In genomic region chr5:171450423-171451246, GRCh38 we compare ENCODE assay signal across 8 cellular contexts. TPM values are rescaled to one million over a fixed set of nuclear protein-coding genes. Genes with fewer than 3 reads are reported as not detected.
DNase-seq lines count a peak whose midpoint lies in the region; ATAC-seq, FAIRE-seq and TF ChIP-seq lines count a peak whose summit lies in the region.

No MANE protein-coding gene starts in this region.

- TF ChIP-seq RAD21 in Ishikawa (IDR thresholded peaks at IDR 0.05; ENCODE audit: low read depth) = no peak
- no peak for TF ChIP-seq RAD21 in K562 (CRISPR knock-in tag; conservative IDR thresholded peaks at IDR 0.05 in 1 of 2, IDR thresholded peaks at IDR 0.05 in 1 of 2)

- H3K9me1 ChIP-seq in K562 (ENCODE audit: control insufficient read depth, insufficient read depth, low read length) (no peaks in the 10 kb centered on the region), keratinocyte (ENCODE audit: control insufficient read depth, extremely low read depth, insufficient read depth, low read length) (no peaks in the 10 kb centered on the region)

- H3K27ac ChIP-seq in ACC112 (ENCODE audit: low read depth, low read length) (peak overlapping the region; percentile 74), K562 (ENCODE audit: extremely low read depth, low read depth, low read length) (no peak overlapping the region), keratinocyte (ENCODE audit: control insufficient read depth, insufficient read depth, low read length) (no peak overlapping the region)

- H3K36me3 ChIP-seq in ACC112 (ENCODE audit: insufficient read depth, low read length) (no peaks in the 10 kb centered on the region), K562 (ENCODE audit: control insufficient read depth, insufficient read depth, low read length) (no peaks in the 10 kb centered on the region), keratinocyte (ENCODE audit: control insufficient read depth in 2 of 2, extremely low read depth in 1 of 2, insufficient read depth in 2 of 2, low read length in 2 of 2) (no peaks in the 10 kb centered on the region)

- H3K79me2 ChIP-seq in ACC112 (ENCODE audit: control insufficient read depth, insufficient read depth, low read length, unreplicated experiment) (no peaks in the 10 kb centered on the region), K562 (ENCODE audit: control insufficient read depth, insufficient read depth, low read length) (no peaks in the 10 kb centered on the region), keratinocyte (ENCODE audit: control insufficient read depth, insufficient read depth, low read length) (no peaks in the 10 kb centered on the region)

- TF ChIP-seq CTCF in K562 (IDR thresholded peaks at IDR 0.05 in 2 of 3, conservative IDR thresholded peaks at IDR 0.05 in 1 of 3; ENCODE audit: insufficient read depth in 2 of 3, low read depth in 1 of 3, low read length in 3 of 3) (no peak), keratinocyte (optimal IDR thresholded peaks at IDR 0.05 in 1 of 3, IDR thresholded peaks at IDR 0.05 in 1 of 3, conservative IDR thresholded peaks at IDR 0.05 in 1 of 3; ENCODE audit: extremely low read depth in 1 of 3, insufficient read depth in 2 of 3, low read length in 3 of 3) (no peak)

- H3K27me3 ChIP-seq in ACC112 (ENCODE audit: insufficient read depth, low read length) (no peaks in the 10 kb centered on the region), K562 (ENCODE audit: control insufficient read depth in 2 of 2, insufficient read depth in 2 of 2, low read length in 2 of 2) (peaks cover 18 to 83% of the 10 kb centered on the region in 2 experiments), keratinocyte (ENCODE audit: control insufficient read depth, extremely low read depth, insufficient read depth, low read length) (peaks cover 4% of the 10 kb centered on the region)

- intact Hi-C loops in K562 (cut with micrococcal nuclease) = no loop called here

- H3K9me3 ChIP-seq in K562 (replicated peaks; ENCODE audit: control insufficient read depth, insufficient read depth, low read depth, low read length) (no peaks in the 10 kb centered on the region), keratinocyte (ENCODE audit: control insufficient read depth, low read depth, low read length) (no peaks in the 10 kb centered on the region)

- BruUV-seq in K562 (replicated peaks; lab: Mats Ljungman, UMichigan) = no TSS peak

- H2AFZ ChIP-seq in ACC112 (ENCODE audit: low read length, unreplicated experiment) = peak overlapping the region; percentile 75
- no peak overlapping the region for H2AFZ ChIP-seq in K562 (ENCODE audit: low read depth, low read length)
- peak overlapping the region; percentile 62 for H2AFZ ChIP-seq in keratinocyte (ENCODE audit: control insufficient read depth, low read length)

- H3K4me2 ChIP-seq in K562 (ENCODE audit: insufficient read depth, low read length) (no peak overlapping the region), keratinocyte (ENCODE audit: control insufficient read depth, extremely low read depth, insufficient read depth, low read depth, low read length) (peak overlapping the region; percentile 41)

- H3K9ac ChIP-seq in K562 (ENCODE audit: insufficient read depth in 1 of 2, low read depth in 2 of 2, low read length in 2 of 2) = peak overlapping the region in 1 of 2 experiments; percentile 52; a peak in 1 of 4 replicates
- H3K9ac ChIP-seq in keratinocyte (ENCODE audit: control insufficient read depth, extremely low read depth, insufficient read depth, low read length) = peak overlapping the region; percentile 62

- in situ Hi-C loops in K562 (cut with MboI) = no loop called here

- POLR2A ChIA-PET in K562 (lab: Yijun Ruan, JAX) = interaction anchor here (1.2 kb wide), 1 partner anchor 21 kb away, joined by 3 read pairs; no protein-coding TSS in a partner anchor

- H3K4me1 ChIP-seq in ACC112 (ENCODE audit: control insufficient read depth, insufficient read depth, low read length, unreplicated experiment) = peaks cover 18% of the 10 kb centered on the region
- peaks cover 0 to 7% of the 10 kb centered on the region in 2 experiments; a peak in 2 of 5 replicates for H3K4me1 ChIP-seq in K562 (replicated peaks in 1 of 2; ENCODE audit: control insufficient read depth in 2 of 2, insufficient read depth in 2 of 2, low read length in 2 of 2)
- no peaks in the 10 kb centered on the region for H3K4me1 ChIP-seq in keratinocyte (ENCODE audit: control insufficient read depth, extremely low read depth, insufficient read depth, low read length)

- ATAC-seq in K562 (peak; percentile 63), HG02852 (IDR thresholded peaks at IDR 0.05; ENCODE audit: unreplicated experiment) (no peak), GM19463 (IDR thresholded peaks at IDR 0.05; ENCODE audit: unreplicated experiment) (no peak)

- dilution Hi-C loops in keratinocyte (cut with MboI; ENCODE audit: extremely low pct_ligation_motif_present, low sequenced_read_pairs) = no loop called here

- H3K4me3 ChIP-seq in ACC112 (ENCODE audit: low read depth, low read length) (peak overlapping the region; percentile 72), K562 (no peak overlapping the region), keratinocyte (ENCODE audit: control insufficient read depth in 2 of 3, extremely low read depth in 1 of 3, insufficient read depth in 2 of 3, low read depth in 1 of 3, low read length in 3 of 3) (peak overlapping the region; percentile 20 to 54 (median 43))

- TF ChIP-seq EP300 in Ishikawa (IDR thresholded peaks at IDR 0.05; ENCODE audit: borderline replicate concordance) = no peak; the same call in none of the 2 replicates
- no peak for TF ChIP-seq EP300 in K562 (IDR thresholded peaks at IDR 0.05; ENCODE audit: low read length)

- peak; percentile 24 to 65 (median 53) for DNase-seq in K562 (ENCODE audit: extremely low read depth in 1 of 4, low spot score in 3 of 4)
- no peak for DNase-seq in keratinocyte (ENCODE audit: low read depth, low spot score)
- DNase-seq in stimulated activated CD4-positive, alpha-beta T cell treated with anti-CD3 and anti-CD28 coated beads, Interleukin-4, amount 100 ng/mL, for 24 hours = peak; percentile 22
- DNase-seq in NCI-H2081 (lab: John Stamatoyannopoulos, UW) = no peak

- CTCF ChIA-PET in K562 (lab: Yijun Ruan, JAX; ENCODE audit: low intra/inter-chr PET ratio) = no interaction called here

- H4K20me1 ChIP-seq in K562 (replicated peaks; ENCODE audit: control insufficient read depth, insufficient read depth, low read length) (peaks cover 6% of the 10 kb centered on the region; the same call in 1 of the 2 replicates), keratinocyte (ENCODE audit: control insufficient read depth, extremely low read depth, insufficient read depth, low read length) (no peaks in the 10 kb centered on the region)

- no peak for TF ChIP-seq POLR2A in K562 (conservative IDR thresholded peaks at IDR 0.05)

- WGBS in K562 (ENCODE audit: insufficient coverage, low coverage, missing lambda C conversion rate) = 66% methylated on average over 17 of the region's 82 CpGs

- FAIRE-seq in K562 (lab: Jason Lieb, UNC) (no peak), keratinocyte (lab: Jason Lieb, UNC) (no peak)

TF ChIP-seq in Ishikawa, 13 proteins besides CTCF, POLR2A, EP300 and RAD21 (continues in another document):
- TF ChIP-seq CEBPB (IDR thresholded peaks at IDR 0.05) = no peak
- TF ChIP-seq TCF12 (IDR thresholded peaks at IDR 0.05; ENCODE audit: low read depth) = peak; percentile 75
- TF ChIP-seq CREB1 (IDR thresholded peaks at IDR 0.05; ENCODE audit: low read depth) = no peak
- no peak for TF ChIP-seq FOXM1 (IDR thresholded peaks at IDR 0.05; ENCODE audit: borderline replicate concordance, low read depth)

TF ChIP-seq in K562, 482 proteins besides CTCF, POLR2A, EP300 and RAD21 (continues in another document):
- TF ChIP-seq, protein P1, sequence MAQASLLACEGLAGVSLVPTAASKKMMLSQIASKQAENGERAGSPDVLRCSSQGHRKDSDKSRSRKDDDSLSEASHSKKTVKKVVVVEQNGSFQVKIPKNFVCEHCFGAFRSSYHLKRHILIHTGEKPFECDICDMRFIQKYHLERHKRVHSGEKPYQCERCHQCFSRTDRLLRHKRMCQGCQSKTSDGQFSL (CRISPR knock-in tag; IDR thresholded peaks at IDR 0.05) = peak; percentile 87
- TF ChIP-seq, protein P1 (tag; IDR thresholded peaks at IDR 0.05) = no peak
- peak; percentile 48; the same call in 1 of the 2 replicates for TF ChIP-seq JUND (IDR thresholded peaks at IDR 0.05; ENCODE audit: borderline replicate concordance, low read depth, low read length)
- no peak; the same call in 2 of the 3 replicates for TF ChIP-seq JUND (tag; IDR thresholded peaks at IDR 0.05; ENCODE audit: borderline replicate concordance, low read depth, low read length)

RNA-seq across cellular contexts. Expression of gene FGF18, which starts 31.2 kb away (rescaled TPM):
- total RNA-seq in K562 (2011; cell fraction: chromatin; rRNA removed; ENCODE audit: low replicate concordance) = 0.21 TPM in 1 of 2 replicates, not detected in the other
- 0.17 TPM in 1 of 2 replicates, not detected in the other for total RNA-seq in K562 (2011; cell fraction: nucleolus; rRNA removed)
- total RNA-seq in K562 (2011; cell fraction: nucleoplasm; rRNA removed) = not detected in 2 replicates
- total RNA-seq in K562 (2014; rRNA removed) (0.05 TPM in 1 of 2 replicates, not detected in the other), K562 (2014; rRNA removed; fragmentation: Illumina TruSeq; extraction: Trizol) (not detected in 2 replicates), K562 (2015; rRNA removed; fragmentation: Illumina TruSeq; extraction: Trizol) (not detected in 2 replicates), K562 (2021) (0.18 TPM in 1 of 2 replicates, not detected in the other)
- polyA plus RNA-seq in K562 (2011; rRNA removed) (not detected in 2 replicates), K562 (2014; fragmentation: Illumina TruSeq; extraction: Trizol) (not detected in 2 replicates), K562 (2014; fragmentation: Nextera tagmentation; extraction: Ambion mirVana) (not detected), K562 (2014; rRNA removed) (0.11 TPM in 1 of 2 replicates, not detected in the other), keratinocyte (0.03 to 0.06 TPM (median 0.05 TPM) in 3 replicates)
- 0.06 TPM in 1 of 2 replicates, not detected in the other for polyA plus RNA-seq in K562 (2011; cell fraction: cytosol; rRNA removed)
- 0.11 and 0.22 TPM in 2 replicates for polyA plus RNA-seq in K562 (2011; cell fraction: nucleus; rRNA removed)
- 0.04 and 0.05 TPM in 2 replicates for polyA plus RNA-seq in K562 (2012)
- not detected in 2 replicates for polyA minus RNA-seq in K562 (2011; rRNA and poly(A)+ RNA removed)
- not detected in 2 replicates for polyA minus RNA-seq in K562 (2011; cell fraction: cytosol; rRNA and poly(A)+ RNA removed)
- polyA minus RNA-seq in K562 (2011; cell fraction: nucleus; rRNA and poly(A)+ RNA removed) = 0.13 and 0.22 TPM in 2 replicates
- 0.96 TPM for polyA plus RNA-seq in keratinocyte (2011; ENCODE audit: low read depth)
- not detected in 2 replicates for polyA plus RNA-seq in keratinocyte (2011; cell fraction: cytosol; rRNA removed)
- 0.15 and 0.32 TPM in 2 replicates for polyA plus RNA-seq in keratinocyte (2011; cell fraction: nucleus; rRNA removed)
- polyA plus RNA-seq in keratinocyte (2012; ENCODE audit: low replicate concordance) = 0.07 and 0.73 TPM in 2 replicates
- polyA minus RNA-seq in keratinocyte = not detected in 3 replicates
- polyA minus RNA-seq in keratinocyte (2011; cell fraction: cytosol; rRNA and poly(A)+ RNA removed) = not detected
- 0.39 and 0.42 TPM in 2 replicates for polyA minus RNA-seq in keratinocyte (2011; cell fraction: nucleus; rRNA and poly(A)+ RNA removed)

Comparison
In these comparisons a context has a peak if more than half of its experiments do, and no peak if none do; other contexts are left out.
1. DNase-seq: peak in K562 (4 of 4) and stimulated activated CD4-positive, alpha-beta T cell treated with anti-CD3 and anti-CD28 coated beads, Interleukin-4, amount 100 ng/mL, for 24 hours (single experiment); none in keratinocyte (single experiment) and NCI-H2081 (0 of 2).